Comparison of ENCODE assay signal across 1 cellular context in the genomic region with DNA sequence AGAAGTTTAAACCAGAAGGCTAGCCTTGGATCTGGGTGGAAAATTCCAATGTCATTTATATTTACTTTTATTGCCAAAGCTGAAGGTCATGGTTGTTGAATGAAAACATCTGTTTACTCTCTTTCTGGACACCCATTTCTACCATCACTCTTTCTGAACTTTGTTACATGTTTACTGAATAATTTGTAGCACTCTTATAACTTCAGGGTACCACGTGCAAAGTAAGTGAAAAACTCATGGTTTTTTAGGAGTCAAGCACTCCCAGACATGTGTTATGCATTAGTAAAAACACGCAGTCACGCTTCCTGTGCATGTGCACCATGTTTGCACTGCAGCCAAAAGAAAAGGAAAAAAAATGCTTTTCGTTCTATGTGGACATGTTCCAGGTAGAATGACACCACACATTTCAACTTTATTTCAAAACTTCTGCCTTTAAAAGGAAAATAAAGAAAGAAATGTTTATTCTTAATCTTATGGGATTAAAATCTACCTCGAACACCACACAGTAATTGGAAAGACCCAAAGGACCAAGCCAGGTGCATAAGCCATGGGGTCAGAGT.
TF ChIP-seq lines count a peak whose summit lies in the region.

No MANE protein-coding gene starts in this region.

TF ChIP-seq in GM23338, 12 proteins besides CTCF, POLR2A, EP300 and RAD21 (continued from another document):
- TF ChIP-seq, protein P1, sequence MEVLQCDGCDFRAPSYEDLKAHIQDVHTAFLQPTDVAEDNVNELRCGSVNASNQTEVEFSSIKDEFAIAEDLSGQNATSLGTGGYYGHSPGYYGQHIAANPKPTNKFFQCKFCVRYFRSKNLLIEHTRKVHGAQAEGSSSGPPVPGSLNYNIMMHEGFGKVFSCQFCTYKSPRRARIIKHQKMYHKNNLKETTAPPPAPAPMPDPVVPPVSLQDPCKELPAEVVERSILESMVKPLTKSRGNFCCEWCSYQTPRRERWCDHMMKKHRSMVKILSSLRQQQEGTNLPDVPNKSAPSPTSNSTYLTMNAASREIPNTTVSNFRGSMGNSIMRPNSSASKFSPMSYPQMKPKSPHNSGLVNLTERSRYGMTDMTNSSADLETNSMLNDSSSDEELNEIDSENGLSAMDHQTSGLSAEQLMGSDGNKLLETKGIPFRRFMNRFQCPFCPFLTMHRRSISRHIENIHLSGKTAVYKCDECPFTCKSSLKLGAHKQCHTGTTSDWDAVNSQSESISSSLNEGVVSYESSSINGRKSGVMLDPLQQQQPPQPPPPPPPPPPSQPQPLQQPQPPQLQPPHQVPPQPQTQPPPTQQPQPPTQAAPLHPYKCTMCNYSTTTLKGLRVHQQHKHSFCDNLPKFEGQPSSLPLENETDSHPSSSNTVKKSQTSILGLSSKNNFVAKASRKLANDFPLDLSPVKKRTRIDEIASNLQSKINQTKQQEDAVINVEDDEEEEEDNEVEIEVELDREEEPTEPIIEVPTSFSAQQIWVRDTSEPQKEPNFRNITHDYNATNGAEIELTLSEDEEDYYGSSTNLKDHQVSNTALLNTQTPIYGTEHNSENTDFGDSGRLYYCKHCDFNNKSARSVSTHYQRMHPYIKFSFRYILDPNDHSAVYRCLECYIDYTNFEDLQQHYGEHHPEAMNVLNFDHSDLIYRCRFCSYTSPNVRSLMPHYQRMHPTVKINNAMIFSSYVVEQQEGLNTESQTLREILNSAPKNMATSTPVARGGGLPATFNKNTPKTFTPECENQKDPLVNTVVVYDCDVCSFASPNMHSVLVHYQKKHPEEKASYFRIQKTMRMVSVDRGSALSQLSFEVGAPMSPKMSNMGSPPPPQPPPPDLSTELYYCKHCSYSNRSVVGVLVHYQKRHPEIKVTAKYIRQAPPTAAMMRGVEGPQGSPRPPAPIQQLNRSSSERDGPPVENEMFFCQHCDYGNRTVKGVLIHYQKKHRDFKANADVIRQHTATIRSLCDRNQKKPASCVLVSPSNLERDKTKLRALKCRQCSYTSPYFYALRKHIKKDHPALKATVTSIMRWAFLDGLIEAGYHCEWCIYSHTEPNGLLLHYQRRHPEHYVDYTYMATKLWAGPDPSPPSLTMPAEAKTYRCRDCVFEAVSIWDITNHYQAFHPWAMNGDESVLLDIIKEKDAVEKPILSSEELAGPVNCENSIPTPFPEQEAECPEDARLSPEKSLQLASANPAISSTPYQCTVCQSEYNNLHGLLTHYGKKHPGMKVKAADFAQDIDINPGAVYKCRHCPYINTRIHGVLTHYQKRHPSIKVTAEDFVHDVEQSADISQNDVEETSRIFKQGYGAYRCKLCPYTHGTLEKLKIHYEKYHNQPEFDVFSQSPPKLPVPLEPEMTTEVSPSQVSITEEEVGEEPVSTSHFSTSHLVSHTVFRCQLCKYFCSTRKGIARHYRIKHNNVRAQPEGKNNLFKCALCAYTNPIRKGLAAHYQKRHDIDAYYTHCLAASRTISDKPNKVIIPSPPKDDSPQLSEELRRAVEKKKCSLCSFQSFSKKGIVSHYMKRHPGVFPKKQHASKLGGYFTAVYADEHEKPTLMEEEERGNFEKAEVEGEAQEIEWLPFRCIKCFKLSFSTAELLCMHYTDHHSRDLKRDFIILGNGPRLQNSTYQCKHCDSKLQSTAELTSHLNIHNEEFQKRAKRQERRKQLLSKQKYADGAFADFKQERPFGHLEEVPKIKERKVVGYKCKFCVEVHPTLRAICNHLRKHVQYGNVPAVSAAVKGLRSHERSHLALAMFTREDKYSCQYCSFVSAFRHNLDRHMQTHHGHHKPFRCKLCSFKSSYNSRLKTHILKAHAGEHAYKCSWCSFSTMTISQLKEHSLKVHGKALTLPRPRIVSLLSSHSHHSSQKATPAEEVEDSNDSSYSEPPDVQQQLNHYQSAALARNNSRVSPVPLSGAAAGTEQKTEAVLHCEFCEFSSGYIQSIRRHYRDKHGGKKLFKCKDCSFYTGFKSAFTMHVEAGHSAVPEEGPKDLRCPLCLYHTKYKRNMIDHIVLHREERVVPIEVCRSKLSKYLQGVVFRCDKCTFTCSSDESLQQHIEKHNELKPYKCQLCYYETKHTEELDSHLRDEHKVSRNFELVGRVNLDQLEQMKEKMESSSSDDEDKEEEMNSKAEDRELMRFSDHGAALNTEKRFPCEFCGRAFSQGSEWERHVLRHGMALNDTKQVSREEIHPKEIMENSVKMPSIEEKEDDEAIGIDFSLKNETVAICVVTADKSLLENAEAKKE (CRISPR knock-in tag; IDR thresholded peaks at IDR 0.05) = no peak
- no peak for TF ChIP-seq JUNB (IDR thresholded peaks at IDR 0.05; ENCODE audit: unreplicated experiment)
TF ChIP-seq in GM23338: peak in this region for 0.
